ENCODE assay signal across 9 cellular contexts in the genomic region with DNA sequence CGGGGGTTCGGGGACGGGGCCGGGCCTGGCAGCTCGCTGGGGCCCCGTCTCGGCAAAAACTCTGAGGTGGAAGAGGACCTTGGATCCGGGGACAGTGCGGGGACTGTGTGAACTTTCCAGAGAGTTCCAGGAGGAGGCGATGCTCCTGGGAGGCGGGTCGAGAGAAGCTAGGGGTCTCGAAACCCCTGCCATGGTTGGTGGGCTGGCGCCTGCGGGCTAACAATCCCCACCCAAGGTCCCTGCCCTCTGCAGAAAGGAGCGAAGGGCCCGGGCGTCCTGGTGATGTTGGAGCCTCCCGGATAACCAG. TPM values are rescaled to one million over a fixed set of nuclear protein-coding genes. Genes with fewer than 3 reads are reported as not detected.
DNase-seq lines count a peak whose midpoint lies in the region; ATAC-seq and TF ChIP-seq lines count a peak whose summit lies in the region.
"Had no signal": no experiment of that assay in that cellular context is flagged by ENCODE, and none has a peak within 500 bp of the region (broad histone marks: within the 10 kb centered on the region; RNA-seq: fewer than 3 reads in every experiment).

No MANE protein-coding gene starts in this region.

- ATAC-seq in GM21360 (IDR thresholded peaks at IDR 0.05; ENCODE audit: unreplicated experiment): no peak

- no peaks in the 10 kb centered on the region for H3K9me3 Mint-ChIP-seq in osteocyte (ENCODE audit: unreplicated experiment)

- no peaks in the 10 kb centered on the region for H3K27me3 ChIP-seq in MG63

- no peaks in the 10 kb centered on the region; the same call in 1 of the 2 replicates for H3K36me3 ChIP-seq in MG63

- peaks cover 7% of the 10 kb centered on the region for H3K36me3 Mint-ChIP-seq in osteocyte (ENCODE audit: unreplicated experiment)

- H3K27me3 Mint-ChIP-seq in osteocyte (ENCODE audit: unreplicated experiment): no peaks in the 10 kb centered on the region

- TF ChIP-seq CTCF in AG09309 (IDR thresholded peaks at IDR 0.05; ENCODE audit: control insufficient read depth, insufficient read depth, low read depth, low read length, missing control alignments): peak; percentile 15
- TF ChIP-seq CTCF in epithelial cell of proximal tubule (conservative IDR thresholded peaks at IDR 0.05; ENCODE audit: low read depth, low read length): peak; percentile 27
- TF ChIP-seq CTCF in osteocyte (IDR thresholded peaks at IDR 0.05): peak; percentile 50

- no peak for DNase-seq in AG09309 (ENCODE audit: low read depth)
- DNase-seq in Jurkat, Clone E6-1 (ENCODE audit: low read depth, low spot score): no peak
- no peak for DNase-seq in epithelial cell of proximal tubule (ENCODE audit: low read depth)
- no peak for DNase-seq in osteocyte (ENCODE audit: extremely low spot score, unreplicated experiment)
- DNase-seq in MG63: no peak
- DNase-seq in AG08396 (ENCODE audit: low spot score): no peak
- no peak for DNase-seq in HPDE6-E6E7 (ENCODE audit: extremely low spot score)
- DNase-seq: stimulated activated CD4-positive, alpha-beta T cell treated with anti-CD3 and anti-CD28 coated beads, Interleukin-4, amount 100 ng/mL, for 24 hours had no signal

- H3K4me3 Mint-ChIP-seq in osteocyte (ENCODE audit: unreplicated experiment): peak overlapping the region; percentile 66

- H3K4me1 Mint-ChIP-seq in osteocyte (ENCODE audit: unreplicated experiment): peaks cover 21% of the 10 kb centered on the region

- H3K4me3 ChIP-seq in AG09309 (ENCODE audit: control insufficient read depth, low read depth, low read length) (peak overlapping the region; percentile 9), epithelial cell of proximal tubule (ENCODE audit: low read depth, low read length) (no peak overlapping the region), MG63 (no peak overlapping the region)
- peak overlapping the region; percentile 20; the same call in 1 of the 2 replicates for H3K4me3 ChIP-seq in Jurkat, Clone E6-1 (ENCODE audit: low read length)

- H3K9me3 ChIP-seq in MG63: no peaks in the 10 kb centered on the region

- H3K27ac Mint-ChIP-seq in osteocyte (ENCODE audit: unreplicated experiment): no peak overlapping the region

RNA-seq across cellular contexts. Expression of gene GRK2, which starts 4.7 kb away (rescaled TPM):
- 140 TPM for polyA plus RNA-seq in Jurkat, Clone E6-1 (2012; ENCODE audit: insufficient read depth, insufficient read length)
- total RNA-seq in epithelial cell of proximal tubule (46.8 and 66.4 TPM in 2 replicates), osteocyte (41.5 and 45.0 TPM in 2 replicates)
- total RNA-seq in MG63 (2014; rRNA removed; shearing (Covaris generic); ENCODE audit: low replicate concordance): 24.2 and 31.8 TPM in 2 replicates

RNA-seq across cellular contexts. Expression of gene ANKRD13D, which starts 27.5 kb away (rescaled TPM):
- polyA plus RNA-seq in Jurkat, Clone E6-1 (2012; ENCODE audit: insufficient read depth, insufficient read length): 58.7 TPM
- total RNA-seq in epithelial cell of proximal tubule: 31.6 and 32.3 TPM in 2 replicates
- 54.3 and 56.2 TPM in 2 replicates for total RNA-seq in osteocyte
- total RNA-seq in MG63 (2014; rRNA removed; shearing (Covaris generic); ENCODE audit: low replicate concordance): 17.2 and 25.8 TPM in 2 replicates

RNA-seq across cellular contexts. Expression of gene SSH3, which starts 41.7 kb away (rescaled TPM):
- polyA plus RNA-seq in Jurkat, Clone E6-1 (2012; ENCODE audit: insufficient read depth, insufficient read length): 1.0 TPM
- 28.4 and 30.4 TPM in 2 replicates for total RNA-seq in epithelial cell of proximal tubule
- total RNA-seq in osteocyte: 28.5 and 28.6 TPM in 2 replicates
- total RNA-seq in MG63 (2014; rRNA removed; shearing (Covaris generic); ENCODE audit: low replicate concordance): 3.8 and 5.1 TPM in 2 replicates

Comparison
In these comparisons a context has a peak if more than half of its experiments do, and no peak if none do; other contexts are left out.
1. H3K4me3 ChIP-seq: peak in AG09309 (single experiment) and Jurkat, Clone E6-1 (single experiment); none in epithelial cell of proximal tubule (single experiment) and MG63 (single experiment).
2. Peak in every context shown above with its lines, with median percentiles within 50 percentile points of each other: CTCF ChIP-seq.